ENCODE assay signal across 1 cellular context in the genomic region with DNA sequence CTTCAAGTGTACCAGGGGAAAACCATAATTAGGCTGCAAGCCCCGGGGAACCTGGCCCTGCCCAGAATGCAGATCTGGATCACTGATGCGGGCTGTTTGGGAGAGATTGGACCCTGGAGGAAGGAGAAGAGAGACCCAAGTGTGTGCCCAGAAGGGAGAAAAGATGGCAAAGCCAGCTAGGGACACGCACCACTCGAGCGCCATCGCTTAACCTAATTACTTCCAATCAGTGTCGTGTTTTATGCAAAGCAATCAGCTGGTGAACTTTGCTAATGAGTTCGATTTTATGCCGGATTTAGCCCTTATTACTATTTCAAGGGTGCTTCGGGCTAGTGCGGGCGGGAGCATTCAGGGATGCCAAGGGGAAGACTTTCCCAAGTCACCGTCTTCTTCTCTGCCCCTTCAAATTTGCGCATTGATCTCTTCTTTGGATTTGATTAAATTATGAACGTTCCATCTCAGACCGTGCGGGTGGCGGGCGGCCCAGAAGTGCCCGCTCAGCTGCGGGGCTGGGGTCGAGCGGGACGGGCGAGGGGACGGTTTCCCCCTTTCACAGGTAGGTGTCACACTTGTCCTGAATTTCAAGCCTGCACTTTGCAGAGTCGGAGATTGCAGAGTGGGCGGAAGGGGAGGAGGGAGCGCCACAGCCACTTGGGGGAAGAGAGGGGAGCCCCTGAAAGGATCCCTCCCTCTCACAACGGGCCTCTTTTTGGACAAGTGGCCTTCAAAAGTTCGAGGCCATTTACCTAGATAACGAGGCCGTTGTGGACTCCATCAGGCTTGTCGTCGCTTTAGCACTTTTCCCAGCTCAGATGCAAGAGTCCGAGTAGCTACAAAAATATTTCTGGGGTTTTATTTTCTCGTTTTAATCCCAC.
TF ChIP-seq lines count a peak whose summit lies in the region.

No MANE protein-coding gene starts in this region.

TF ChIP-seq in H1, 55 proteins besides CTCF, POLR2A, EP300 and RAD21:
- TF ChIP-seq ASH2L (IDR thresholded peaks at IDR 0.05; ENCODE audit: low read length) (peak; percentile 44), EZH2 (IDR thresholded peaks at IDR 0.05; ENCODE audit: low read depth, low read length, severe bottlenecking) (peak; percentile 84), BACH1 (IDR thresholded peaks at IDR 0.05; ENCODE audit: low read length) (0 out of 2 replicates have a peak, but pooled peaks have one; percentile 25), SUZ12 (IDR thresholded peaks at IDR 0.05; ENCODE audit: low read length) (peak; percentile 80), EGR1 (IDR thresholded peaks at IDR 0.05; ENCODE audit: borderline replicate concordance, low read depth, low read length) (peak; percentile 77), NANOG (IDR thresholded peaks at IDR 0.05; ENCODE audit: insufficient read depth, low read depth, low read length, poor library complexity, severe bottlenecking) (no peak), SP1 (IDR thresholded peaks at IDR 0.05; ENCODE audit: low read depth, low read length) (0 out of 2 replicates have a peak, but pooled peaks have one; percentile 14), PHF8 (conservative IDR thresholded peaks at IDR 0.05; ENCODE audit: low read depth, low read length) (no peak), CBX5 (IDR thresholded peaks at IDR 0.05; ENCODE audit: low read depth, low read length) (no peak), RNF2 (IDR thresholded peaks at IDR 0.05; ENCODE audit: borderline replicate concordance, low read depth, low read length, missing control alignments, poor library complexity, severe bottlenecking) (peak; percentile 72), JUND (IDR thresholded peaks at IDR 0.05; ENCODE audit: low read length) (no peak), TCF12 (IDR thresholded peaks at IDR 0.05; ENCODE audit: low read depth, low read length) (0 out of 2 replicates have a peak, but pooled peaks have one; percentile 48), CTBP2 (IDR thresholded peaks at IDR 0.05; ENCODE audit: borderline replicate concordance, insufficient read depth, insufficient read length, low read length) (peak; percentile 79)
